8 cellular contexts compared by ENCODE assay signal in the genomic region with DNA sequence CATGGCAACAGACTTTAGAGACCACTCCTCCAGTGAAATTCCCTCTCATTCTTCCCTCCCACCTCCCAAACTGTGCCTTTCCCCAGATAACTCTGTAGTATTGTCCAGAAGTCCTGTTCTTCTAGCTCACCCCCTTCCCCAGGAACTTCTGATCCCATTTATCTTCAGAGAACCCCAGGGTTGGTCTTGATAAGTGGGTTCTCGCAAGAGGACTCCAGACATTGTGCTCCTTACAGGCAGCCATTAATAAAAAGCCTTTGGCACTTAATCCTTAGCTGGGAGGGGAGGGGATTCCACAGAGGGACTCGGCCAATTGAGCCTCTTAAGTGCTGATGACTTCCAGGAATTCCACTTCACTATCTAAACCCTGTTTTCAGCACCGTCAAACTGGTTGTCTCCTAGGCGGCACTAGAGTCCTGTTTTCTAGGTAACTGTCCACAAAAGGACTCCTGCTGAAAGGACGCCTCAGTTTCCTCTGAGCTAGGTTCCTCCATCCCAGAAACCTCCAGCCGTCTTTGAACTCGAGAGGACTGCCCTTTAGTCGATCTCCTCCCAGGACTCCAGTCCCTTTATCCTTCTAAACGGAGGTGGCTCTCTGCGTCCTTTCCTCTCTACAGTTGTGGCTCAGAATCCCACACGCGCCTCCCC. TPM values are rescaled to one million over a fixed set of nuclear protein-coding genes. Genes with fewer than 3 reads are reported as not detected.
A peak's percentile ranks its signal among the peaks of the same experiment; 100 is the strongest.
DNase-seq lines count a peak whose midpoint lies in the region; ATAC-seq, FAIRE-seq and TF ChIP-seq lines count a peak whose summit lies in the region.

No MANE protein-coding gene starts in this region.

- H3K4me1 ChIP-seq in sigmoid colon, result peaks cover 0 to 77% (median 73%) of the 10 kb centered on the region in 4 donors

- H3K4me3 Mint-ChIP-seq in T-helper 1 cell treated with Interleukin-12 subunit alpha and Interleukin-12 subunit beta and Interleukin-4 antibody, amounts not matched to agents 30 μg/mL and 1 μg/mL, for 36 hours, result peak overlapping the region; percentile 86

- peaks cover 2% of the 10 kb centered on the region for H3K36me3 Mint-ChIP-seq in T-helper 1 cell treated with Interleukin-12 subunit alpha and Interleukin-12 subunit beta and Interleukin-4 antibody, amounts not matched to agents 30 μg/mL and 1 μg/mL, for 36 hours (ENCODE audit: low read depth)

- TF ChIP-seq EP300 in sigmoid colon (IDR thresholded peaks at IDR 0.05), result no peak

- H3K9me3 Mint-ChIP-seq in T-helper 1 cell treated with Interleukin-12 subunit alpha and Interleukin-12 subunit beta and Interleukin-4 antibody, amounts not matched to agents 30 μg/mL and 1 μg/mL, for 36 hours, result no peaks in the 10 kb centered on the region

- DNase-seq in T-helper 1 cell, result no peak
- DNase-seq in SK-N-DZ (ENCODE audit: low spot score), result peak; percentile 23
- DNase-seq in fibroblast of mammary gland (ENCODE audit: low read depth), result no peak
- no peak for DNase-seq in sigmoid colon
- no peak for DNase-seq in H54 (ENCODE audit: insufficient read length, low spot score)

- WGBS in sigmoid colon, 2 donors, result 9 to 19% methylated on average over 12 of the region's 12 CpGs

- H3K9me3 ChIP-seq in sigmoid colon, result no peaks in the 10 kb centered on the region

- ATAC-seq in HG02870 (IDR thresholded peaks at IDR 0.05; ENCODE audit: unreplicated experiment) (no peak), HG03025 (IDR thresholded peaks at IDR 0.05; ENCODE audit: low FRiP score, unreplicated experiment) (no peak)

- H3K27ac Mint-ChIP-seq in T-helper 1 cell treated with Interleukin-12 subunit alpha and Interleukin-12 subunit beta and Interleukin-4 antibody, amounts not matched to agents 30 μg/mL and 1 μg/mL, for 36 hours, result no peak overlapping the region

- peaks cover 41% of the 10 kb centered on the region for H3K27me3 Mint-ChIP-seq in T-helper 1 cell treated with Interleukin-12 subunit alpha and Interleukin-12 subunit beta and Interleukin-4 antibody, amounts not matched to agents 30 μg/mL and 1 μg/mL, for 36 hours (ENCODE audit: low read depth)

- H3K27me3 ChIP-seq in sigmoid colon, result peaks cover 5 to 20% (median 14%) of the 10 kb centered on the region in 3 donors

- no peak for TF ChIP-seq CTCF in fibroblast of mammary gland (conservative IDR thresholded peaks at IDR 0.05; ENCODE audit: control insufficient read depth, insufficient read depth, low read depth, low read length)
- TF ChIP-seq CTCF in sigmoid colon (IDR thresholded peaks at IDR 0.05), result no peak

- H3K27ac ChIP-seq in sigmoid colon, result peak overlapping the region; percentile 71 to 85 (median 84)

- intact Hi-C loops in sigmoid colon (cut with DNase I), result loop anchor here (5.0 kb wide), 4 partner anchors 34 to 181 kb away; partner anchors contain the start of genes BLVRB, SERTAD3 and SPTBN4

- TF ChIP-seq POLR2A in sigmoid colon (IDR thresholded peaks at IDR 0.05) (no peak), H54 (IDR thresholded peaks at IDR 0.05; ENCODE audit: low read depth, low read length) (no peak)

- H3K4me1 Mint-ChIP-seq in T-helper 1 cell treated with Interleukin-12 subunit alpha and Interleukin-12 subunit beta and Interleukin-4 antibody, amounts not matched to agents 30 μg/mL and 1 μg/mL, for 36 hours (ENCODE audit: low read depth), result peaks cover 59% of the 10 kb centered on the region

- no peaks in the 10 kb centered on the region for H3K36me3 ChIP-seq in sigmoid colon

- FAIRE-seq in H54 (lab: Jason Lieb, UNC), result no peak

- H3K4me3 ChIP-seq in fibroblast of mammary gland (ENCODE audit: control insufficient read depth, low read depth, low read length), result peak overlapping the region; percentile 49
- H3K4me3 ChIP-seq in sigmoid colon, result peak overlapping the region; percentile 37 to 61 (median 53)

RNA-seq across cellular contexts. Expression of gene LTBP4, which starts 2.0 kb away (rescaled TPM):
- polyA plus RNA-seq in SK-N-DZ (2014; cell fraction: cytosol; rRNA removed), result 29.0 and 34.3 TPM in 2 replicates
- 273 and 335 TPM in 2 replicates for polyA plus RNA-seq in SK-N-DZ (2014; cell fraction: nucleus; rRNA removed)
- 100 to 1,000 TPM; 107 to 206 (median 176) TPM for total RNA-seq in sigmoid colon
- polyA plus RNA-seq in sigmoid colon, result 100 to 1,000 TPM in 1 of 3 donors, 10 to 100 TPM in 2; 31.9 to 118 (median 41.4) TPM

RNA-seq across cellular contexts. Expression of gene SHKBP1, which starts 26.5 kb away (rescaled TPM):
- 58.1 and 70.1 TPM in 2 replicates for polyA plus RNA-seq in SK-N-DZ (2014; cell fraction: cytosol; rRNA removed)
- polyA plus RNA-seq in SK-N-DZ (2014; cell fraction: nucleus; rRNA removed), result 75.2 and 81.7 TPM in 2 replicates
- 10 to 100 TPM; 15.9 to 36.3 (median 33.8) TPM for total RNA-seq in sigmoid colon
- 10 to 100 TPM; 50.2 to 81.0 (median 52.9) TPM for polyA plus RNA-seq in sigmoid colon
